Comparison of ENCODE assay signal across 11 cellular contexts in the genomic region with DNA sequence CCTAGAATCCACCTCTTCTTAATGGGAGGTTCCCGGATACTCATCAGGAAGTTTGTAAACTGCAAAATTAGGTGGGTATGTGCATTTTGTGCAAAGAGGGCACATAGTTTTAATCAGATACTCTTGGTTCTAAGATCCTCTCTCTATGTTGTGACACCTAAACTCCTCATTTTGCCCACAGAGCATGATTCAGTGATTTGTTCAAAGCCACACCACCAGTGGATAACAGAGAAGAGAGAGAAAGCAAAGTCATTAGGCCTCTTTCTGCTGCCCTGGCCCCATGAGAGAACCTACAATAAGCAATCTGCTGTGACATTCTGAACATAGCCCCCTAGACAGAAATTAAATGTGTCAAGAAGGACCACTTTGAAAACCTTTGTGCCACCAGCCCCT.
DNase-seq lines count a peak whose midpoint lies in the region; ATAC-seq, FAIRE-seq and TF ChIP-seq lines count a peak whose summit lies in the region.
"Had no signal": no experiment of that assay in that cellular context is flagged by ENCODE, and none has a peak within 500 bp of the region (broad histone marks: within the 10 kb centered on the region; RNA-seq: fewer than 3 reads in every experiment).

No MANE protein-coding gene starts in this region.

- ATAC-seq in GM18505 (IDR thresholded peaks at IDR 0.05; ENCODE audit: unreplicated experiment): peak; percentile 20
- ATAC-seq in HG03432 (IDR thresholded peaks at IDR 0.05; ENCODE audit: unreplicated experiment): peak; percentile 22
- ATAC-seq in HG02885 (IDR thresholded peaks at IDR 0.05; ENCODE audit: poor library complexity, unreplicated experiment): no peak

- peaks cover 4% of the 10 kb centered on the region for H3K36me3 Mint-ChIP-seq in astrocyte (ENCODE audit: low read depth, unreplicated experiment)
- H3K36me3 Mint-ChIP-seq in neural progenitor cell: peaks cover 7% of the 10 kb centered on the region

- H3K36me3 ChIP-seq in astrocyte (ENCODE audit: insufficient read depth, low read length): no peaks in the 10 kb centered on the region
- no peaks in the 10 kb centered on the region for H3K36me3 ChIP-seq in neural progenitor cell
- H3K36me3 ChIP-seq: ascending aorta had no signal

- H3K79me2 ChIP-seq in astrocyte (ENCODE audit: insufficient read depth, low read length) (no peaks in the 10 kb centered on the region), neural progenitor cell (ENCODE audit: low read depth) (no peaks in the 10 kb centered on the region)

- no peak overlapping the region for H3K27ac Mint-ChIP-seq in astrocyte (ENCODE audit: unreplicated experiment)
- no peak overlapping the region for H3K27ac Mint-ChIP-seq in neural progenitor cell

- no peak for FAIRE-seq in astrocyte (lab: Jason Lieb, UNC)
- FAIRE-seq: endometrium had no signal

- TF ChIP-seq CTCF in astrocyte (IDR thresholded peaks at IDR 0.05; ENCODE audit: insufficient read depth, low read depth, low read length) (no peak), neural progenitor cell (IDR thresholded peaks at IDR 0.05) (no peak)

- H3K4me2 ChIP-seq in astrocyte (ENCODE audit: low read length) (peak overlapping the region; percentile 75), neural progenitor cell (peak overlapping the region; percentile 25)

- H3K9me3 ChIP-seq in astrocyte (ENCODE audit: insufficient read depth, low read depth, low read length): no peaks in the 10 kb centered on the region
- no peaks in the 10 kb centered on the region for H3K9me3 ChIP-seq in neural progenitor cell (ENCODE audit: low read depth)
- H3K9me3 ChIP-seq: ascending aorta had no signal

- H3F3A ChIP-seq in neural progenitor cell (ENCODE audit: low read depth): peaks cover 14% of the 10 kb centered on the region

- H3K4me1 Mint-ChIP-seq in astrocyte (ENCODE audit: low read depth, unreplicated experiment): peaks cover 2% of the 10 kb centered on the region
- H3K4me1 Mint-ChIP-seq in neural progenitor cell: peaks cover 32% of the 10 kb centered on the region

- H3K9ac ChIP-seq in astrocyte (ENCODE audit: low read length) (no peak overlapping the region), neural progenitor cell (no peak overlapping the region)

- H3K9me3 Mint-ChIP-seq in astrocyte (ENCODE audit: unreplicated experiment) (peaks cover 1% of the 10 kb centered on the region), neural progenitor cell (no peaks in the 10 kb centered on the region)

- H3K27ac ChIP-seq in astrocyte (ENCODE audit: low read depth, low read length): no peak overlapping the region
- H3K27ac ChIP-seq in neural progenitor cell: no peak overlapping the region
- H3K27ac ChIP-seq: ascending aorta had no signal

- DNase-seq in astrocyte (ENCODE audit: low read depth) (peak; percentile 10), neural progenitor cell (ENCODE audit: low spot score) (no peak), nucleus accumbens (lab: John Stamatoyannopoulos, UW) (no peak), HPDE6-E6E7 (ENCODE audit: extremely low spot score) (no peak)
- DNase-seq in stimulated activated CD4-positive, alpha-beta T cell treated with anti-CD3 and anti-CD28 coated beads, Interleukin-4, amount 100 ng/mL, for 24 hours: no peak
- DNase-seq: T-helper 2 cell had no signal

- H2AFZ ChIP-seq in astrocyte (ENCODE audit: low read depth, low read length) (no peak overlapping the region), neural progenitor cell (replicated peaks) (no peak overlapping the region)

- TF ChIP-seq POLR2A in GM18505 (IDR thresholded peaks at IDR 0.05; ENCODE audit: borderline replicate concordance, extremely low read depth, insufficient read depth, insufficient read length): no peak

- H3K27me3 Mint-ChIP-seq in astrocyte (ENCODE audit: low read depth, unreplicated experiment) (no peaks in the 10 kb centered on the region), neural progenitor cell (ENCODE audit: insufficient read depth, low read depth) (peaks cover 1% of the 10 kb centered on the region)

- no peaks in the 10 kb centered on the region for H3K27me3 ChIP-seq in astrocyte (ENCODE audit: insufficient read depth, low read length)
- no peaks in the 10 kb centered on the region for H3K27me3 ChIP-seq in neural progenitor cell
- H3K27me3 ChIP-seq: ascending aorta had no signal

- H3K4me3 ChIP-seq in astrocyte (ENCODE audit: insufficient read depth, low read depth, low read length) (no peak overlapping the region), neural progenitor cell (no peak overlapping the region)
- H3K4me3 ChIP-seq: ascending aorta had no signal

- H3K4me3 Mint-ChIP-seq in astrocyte (ENCODE audit: unreplicated experiment) (no peak overlapping the region), neural progenitor cell (no peak overlapping the region)

- H3K4me1 ChIP-seq in astrocyte (ENCODE audit: insufficient read depth, low read length) (peaks cover 14% of the 10 kb centered on the region), neural progenitor cell (peaks cover 11% of the 10 kb centered on the region)

- H4K20me1 ChIP-seq in astrocyte (ENCODE audit: insufficient read depth, low read length) (no peaks in the 10 kb centered on the region), neural progenitor cell (ENCODE audit: low read depth) (no peaks in the 10 kb centered on the region)
